8 cellular contexts compared by ENCODE assay signal in the genomic region with DNA sequence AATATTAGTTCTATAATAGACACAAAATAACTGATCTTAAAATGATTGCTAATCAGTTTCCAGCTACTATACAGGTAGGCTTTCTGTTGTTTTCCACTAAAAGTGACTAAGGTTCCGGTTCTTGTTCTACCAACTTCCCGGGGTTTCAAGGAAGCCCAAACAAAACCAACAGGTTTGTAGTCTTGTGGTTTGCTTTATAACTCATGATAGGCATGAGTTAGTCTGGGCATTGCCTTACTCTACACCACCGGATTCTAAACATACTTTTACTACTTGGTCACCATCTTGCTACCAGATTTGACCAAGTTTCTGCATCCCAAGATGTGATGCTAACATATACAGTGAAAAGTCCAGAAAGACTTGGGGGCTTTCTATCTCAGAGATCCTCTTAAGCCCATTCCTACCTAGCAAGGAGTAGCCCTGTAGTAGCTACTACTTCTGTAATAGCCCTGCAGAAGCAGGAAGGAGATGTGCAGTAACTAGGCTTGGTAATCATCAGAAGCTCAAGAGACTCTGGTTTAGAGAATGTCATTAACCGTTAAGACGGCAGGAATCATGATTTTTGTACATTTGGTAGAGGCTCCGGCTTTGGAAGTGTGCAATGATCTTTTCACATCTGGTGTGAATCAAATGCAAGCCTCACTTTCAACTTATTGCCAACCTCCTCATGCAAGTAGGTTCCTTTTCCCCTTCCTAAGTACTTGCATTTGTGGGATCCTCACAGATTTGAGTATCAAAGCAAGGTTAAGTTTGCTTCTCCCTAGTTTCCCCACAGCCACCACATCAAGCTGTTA. TPM values are rescaled to one million over a fixed set of nuclear protein-coding genes. Genes with fewer than 3 reads are reported as not detected.
DNase-seq lines count a peak whose midpoint lies in the region; ATAC-seq and TF ChIP-seq lines count a peak whose summit lies in the region.

No MANE protein-coding gene starts in this region.

- no peak for DNase-seq in activated T-cell treated with anti-CD3 and anti-CD28 coated beads, Interleukin-2, amount 50 U/mL, for 4 hours
- DNase-seq in activated T-cell treated with anti-CD3 and anti-CD28 coated beads, Interleukin-2, amount 50 U/mL, for 1 hour = no peak
- DNase-seq in activated naive CD8-positive, alpha-beta T cell treated with anti-CD3 and anti-CD28 coated beads, Interleukin-2, amount 10 ng/mL, durations not matched to agents 7 days and 5 days = no peak
- DNase-seq in kidney epithelial cell (ENCODE audit: low read depth) (peak; percentile 29), thoracic aorta (ENCODE audit: low spot score) (no peak), HUDEP-2 (lab: John Stamatoyannopoulos, UW; ENCODE audit: unreplicated experiment in 76 of 76) (no peak)
- no peak for DNase-seq in stimulated activated CD4-positive, alpha-beta T cell treated with anti-CD3 and anti-CD28 coated beads, Interleukin-2, amount 100 ng/mL, for 24 hours

- peaks cover 7% of the 10 kb centered on the region for H3K36me3 Mint-ChIP-seq in activated T-cell treated with anti-CD3 and anti-CD28 coated beads, Interleukin-2, amount 50 U/mL, for 4 hours (ENCODE audit: insufficient read depth)
- peaks cover 9% of the 10 kb centered on the region for H3K36me3 Mint-ChIP-seq in activated naive CD8-positive, alpha-beta T cell treated with anti-CD3 and anti-CD28 coated beads, Interleukin-2, amount 10 ng/mL, durations not matched to agents 7 days and 5 days

- no peaks in the 10 kb centered on the region for H3K27me3 Mint-ChIP-seq in activated T-cell treated with anti-CD3 and anti-CD28 coated beads, Interleukin-2, amount 50 U/mL, for 4 hours (ENCODE audit: low read depth)
- H3K27me3 Mint-ChIP-seq in activated naive CD8-positive, alpha-beta T cell treated with anti-CD3 and anti-CD28 coated beads, Interleukin-2, amount 10 ng/mL, durations not matched to agents 7 days and 5 days = peaks cover 20% of the 10 kb centered on the region

- TF ChIP-seq CTCF in kidney epithelial cell (IDR thresholded peaks at IDR 0.05; ENCODE audit: insufficient read depth, low read length, poor library complexity, severe bottlenecking) = no peak
- no peak for TF ChIP-seq CTCF in thoracic aorta (IDR thresholded peaks at IDR 0.05)

- peaks cover 14 to 27% of the 10 kb centered on the region in 2 donors for H3K4me1 ChIP-seq in thoracic aorta (ENCODE audit: control insufficient read depth in 1 of 2, low read depth in 2 of 2)

- H3K27me3 ChIP-seq in kidney epithelial cell (ENCODE audit: control insufficient read depth, insufficient read depth, low read length) = peaks cover 6% of the 10 kb centered on the region
- H3K27me3 ChIP-seq in thoracic aorta (replicated peaks; ENCODE audit: insufficient read depth) = no peaks in the 10 kb centered on the region

- H3K27ac ChIP-seq in thoracic aorta = no peak overlapping the region

- H3K9me3 ChIP-seq in thoracic aorta = no peaks in the 10 kb centered on the region

- peaks cover 65% of the 10 kb centered on the region for H3K4me1 Mint-ChIP-seq in activated T-cell treated with anti-CD3 and anti-CD28 coated beads, Interleukin-2, amount 50 U/mL, for 4 hours (ENCODE audit: low read depth)
- H3K4me1 Mint-ChIP-seq in activated naive CD8-positive, alpha-beta T cell treated with anti-CD3 and anti-CD28 coated beads, Interleukin-2, amount 10 ng/mL, durations not matched to agents 7 days and 5 days = peaks cover 44% of the 10 kb centered on the region

- H3K4me3 Mint-ChIP-seq in activated T-cell treated with anti-CD3 and anti-CD28 coated beads, Interleukin-2, amount 50 U/mL, for 4 hours = peak overlapping the region; percentile 92
- peak overlapping the region; percentile 97 for H3K4me3 Mint-ChIP-seq in activated naive CD8-positive, alpha-beta T cell treated with anti-CD3 and anti-CD28 coated beads, Interleukin-2, amount 10 ng/mL, durations not matched to agents 7 days and 5 days

- ATAC-seq in activated T-cell treated with anti-CD3 and anti-CD28 coated beads, Interleukin-2, amount 50 U/mL, for 4 hours = no peak
- ATAC-seq in activated naive CD8-positive, alpha-beta T cell treated with anti-CD3 and anti-CD28 coated beads, Interleukin-2, amount 10 ng/mL, durations not matched to agents 7 days and 5 days (ENCODE audit: low read depth) = no peak
- ATAC-seq in thoracic aorta (ENCODE audit: insufficient number of reproducible peaks, low FRiP score, low read depth) = no peak
- ATAC-seq in esophagus mucosa = no peak

- POLR2A ChIA-PET in activated naive CD8-positive, alpha-beta T cell treated with anti-CD3 and anti-CD28 coated beads, Interleukin-2, amount 10 ng/mL, durations not matched to agents 7 days and 5 days (lab: Charles Lee) = interaction anchor here (0.6 to 5.1 kb wide), 6 partner anchors 10 to 56 kb away, joined by 3 to 76 read pairs (median 12); a partner anchor contains a TSS

- H3K36me3 ChIP-seq in kidney epithelial cell (ENCODE audit: control insufficient read depth, insufficient read depth, low read length) (no peaks in the 10 kb centered on the region), thoracic aorta (peaks cover 4% of the 10 kb centered on the region)

- H3K4me3 ChIP-seq in kidney epithelial cell (ENCODE audit: low read depth, low read length) (no peak overlapping the region), thoracic aorta (peak overlapping the region; percentile 92)

- H3K9me3 Mint-ChIP-seq in activated T-cell treated with anti-CD3 and anti-CD28 coated beads, Interleukin-2, amount 50 U/mL, for 4 hours = no peaks in the 10 kb centered on the region
- H3K9me3 Mint-ChIP-seq in activated naive CD8-positive, alpha-beta T cell treated with anti-CD3 and anti-CD28 coated beads, Interleukin-2, amount 10 ng/mL, durations not matched to agents 7 days and 5 days = no peaks in the 10 kb centered on the region

- H3K27ac Mint-ChIP-seq in activated naive CD8-positive, alpha-beta T cell treated with anti-CD3 and anti-CD28 coated beads, Interleukin-2, amount 10 ng/mL, durations not matched to agents 7 days and 5 days = peak overlapping the region; percentile 95

RNA-seq across cellular contexts. Expression of a gene that starts 1.6 kb away (rescaled TPM):
- 10 to 100 TPM; 10.3 to 12.1 (median 11.6) TPM for total RNA-seq in activated T-cell treated with anti-CD3 and anti-CD28 coated beads, Interleukin-2, amount 50 U/mL, for 4 hours
- total RNA-seq in activated naive CD8-positive, alpha-beta T cell treated with anti-CD3 and anti-CD28 coated beads, Interleukin-2, amount 10 ng/mL, durations not matched to agents 7 days and 5 days = 10 to 100 TPM; 47.0 to 57.2 TPM
- total RNA-seq in kidney epithelial cell = 10.5 and 12.3 TPM in 2 replicates
- total RNA-seq in thoracic aorta = 10 to 100 TPM; 12.1 to 23.7 TPM
- total RNA-seq in esophagus mucosa = 3.9 TPM

RNA-seq across cellular contexts. Expression of a gene that starts 26.1 kb away (rescaled TPM):
- total RNA-seq in activated T-cell treated with anti-CD3 and anti-CD28 coated beads, Interleukin-2, amount 50 U/mL, for 4 hours = 10 to 100 TPM; 59.4 to 66.6 (median 63.8) TPM
- 10 to 100 TPM; 91.7 to 92.5 TPM for total RNA-seq in activated naive CD8-positive, alpha-beta T cell treated with anti-CD3 and anti-CD28 coated beads, Interleukin-2, amount 10 ng/mL, durations not matched to agents 7 days and 5 days
- total RNA-seq in kidney epithelial cell (30.5 TPM in 2 replicates), thoracic aorta (10 to 100 TPM; 38.9 to 51.4 TPM), esophagus mucosa (33.7 TPM)

RNA-seq across cellular contexts. Expression of a gene that starts 54.6 kb away (rescaled TPM):
- 10 to 100 TPM; 89.1 to 90.4 (median 90.3) TPM for total RNA-seq in activated T-cell treated with anti-CD3 and anti-CD28 coated beads, Interleukin-2, amount 50 U/mL, for 4 hours
- total RNA-seq in activated naive CD8-positive, alpha-beta T cell treated with anti-CD3 and anti-CD28 coated beads, Interleukin-2, amount 10 ng/mL, durations not matched to agents 7 days and 5 days = 10 to 100 TPM; 45.9 to 48.5 TPM
- total RNA-seq in kidney epithelial cell = 116 and 122 TPM in 2 replicates
- total RNA-seq in thoracic aorta = 10 to 100 TPM; 30.9 to 86.6 TPM
- total RNA-seq in esophagus mucosa = 37.2 TPM
